ENCODE assay signal across 11 cellular contexts in the genomic region with DNA sequence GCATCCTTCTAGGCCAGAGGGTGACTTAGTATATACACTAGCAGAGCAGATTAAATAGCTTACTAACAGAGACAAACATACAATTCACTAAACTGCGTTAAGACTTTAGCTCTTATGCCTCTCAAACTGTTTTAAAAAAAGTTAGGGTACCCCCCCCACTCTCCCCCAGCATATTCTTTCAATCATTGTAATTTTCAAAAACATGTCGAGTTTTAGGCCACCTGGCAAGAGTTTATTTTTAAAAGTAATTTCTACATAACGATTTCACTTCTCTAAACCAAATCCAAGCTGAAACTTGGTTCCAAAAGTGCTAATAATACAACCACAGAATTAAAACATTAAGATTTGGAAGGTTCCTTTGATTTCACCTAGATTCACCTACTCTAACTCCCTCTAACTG.
DNase-seq lines count a peak whose midpoint lies in the region; ATAC-seq and TF ChIP-seq lines count a peak whose summit lies in the region.
"Had no signal": no experiment of that assay in that cellular context is flagged by ENCODE, and none has a peak within 500 bp of the region (broad histone marks: within the 10 kb centered on the region; RNA-seq: fewer than 3 reads in every experiment).

No MANE protein-coding gene starts in this region.

- H3K79me2 ChIP-seq in PC-3 (ENCODE audit: low read length): peaks cover 100% of the 10 kb centered on the region

- no peaks in the 10 kb centered on the region for H3K9me2 ChIP-seq in PC-3 (replicated peaks; ENCODE audit: low read length)

- ATAC-seq in PC-3 (no peak), gastroesophageal sphincter (no peak), HG03159 (IDR thresholded peaks at IDR 0.05; ENCODE audit: unreplicated experiment) (no peak)

- peaks cover 48% of the 10 kb centered on the region for H3K4me1 Mint-ChIP-seq in activated CD4-positive, alpha-beta T cell treated with anti-CD3 and anti-CD28 coated beads, Interleukin-2, amount 10 ng/mL, durations not matched to agents 24 days and 14 days

- POLR2A ChIA-PET in PC-3 (lab: Charles Lee; ENCODE audit: unreplicated experiment): interaction anchor here (0.7 kb wide), 1 partner anchor 537 kb away, joined by 6 read pairs; no protein-coding TSS in a partner anchor

- H3K4me1 ChIP-seq in PC-3 (ENCODE audit: insufficient read depth, low read length): peaks cover 50% of the 10 kb centered on the region
- H3K4me1 ChIP-seq in gastroesophageal sphincter: peaks cover 18 to 82% (median 24%) of the 10 kb centered on the region in 3 donors
- no peaks in the 10 kb centered on the region for H3K4me1 ChIP-seq in stomach smooth muscle (ENCODE audit: control insufficient read depth, insufficient read depth, low read length)

- no peak for DNase-seq in activated CD4-positive, alpha-beta T cell treated with anti-CD3 and anti-CD28 coated beads, Interleukin-2, amount 10 ng/mL, durations not matched to agents 24 days and 14 days
- DNase-seq in activated CD4-positive, alpha-beta T cell treated with anti-CD3 and anti-CD28 coated beads, Interleukin-2, amount 50 U/mL, for 1 hour: no peak
- DNase-seq in PC-3: no peak
- no peak for DNase-seq in middle frontal gyrus (ENCODE audit: extremely low spot score, low spot score)
- no peak for DNase-seq in NCI-H2081 treated with DMSO at 0.1 percent for 48 hours (lab: John Stamatoyannopoulos, UW)
- DNase-seq: kidney, OCI-M1, small intestine had no signal

- H3K36me3 ChIP-seq in PC-3 (ENCODE audit: low read depth, low read length) (peaks cover 40% of the 10 kb centered on the region), gastroesophageal sphincter (no peaks in the 10 kb centered on the region), stomach smooth muscle (ENCODE audit: control insufficient read depth in 2 of 2, insufficient read depth in 2 of 2, low read length in 2 of 2) (peaks cover 0 to 6% of the 10 kb centered on the region in 2 donors)

- TF ChIP-seq CTCF in PC-3 (conservative IDR thresholded peaks at IDR 0.05; ENCODE audit: low read depth, low read length) (no peak), gastroesophageal sphincter (IDR thresholded peaks at IDR 0.05) (no peak)

- no peak overlapping the region for H3K9ac ChIP-seq in PC-3 (ENCODE audit: low read length)
- H3K9ac ChIP-seq in stomach smooth muscle (ENCODE audit: low read length in 2 of 2): no peak overlapping the region

- BruUV-seq in PC-3 (replicated peaks; lab: Mats Ljungman, UMichigan): no TSS peak

- H3K27me3 Mint-ChIP-seq in activated CD4-positive, alpha-beta T cell treated with anti-CD3 and anti-CD28 coated beads, Interleukin-2, amount 10 ng/mL, durations not matched to agents 24 days and 14 days: no peaks in the 10 kb centered on the region

- peaks cover 41% of the 10 kb centered on the region for H3K36me3 Mint-ChIP-seq in activated CD4-positive, alpha-beta T cell treated with anti-CD3 and anti-CD28 coated beads, Interleukin-2, amount 10 ng/mL, durations not matched to agents 24 days and 14 days (ENCODE audit: low read depth)

- peak overlapping the region; percentile 52 for H3K4me3 Mint-ChIP-seq in activated CD4-positive, alpha-beta T cell treated with anti-CD3 and anti-CD28 coated beads, Interleukin-2, amount 10 ng/mL, durations not matched to agents 24 days and 14 days

- no peak overlapping the region for H3K27ac Mint-ChIP-seq in activated CD4-positive, alpha-beta T cell treated with anti-CD3 and anti-CD28 coated beads, Interleukin-2, amount 10 ng/mL, durations not matched to agents 24 days and 14 days

- H3F3A ChIP-seq in PC-3 (ENCODE audit: low read length, unreplicated experiment): peaks cover 23% of the 10 kb centered on the region

- no peak for TF ChIP-seq EP300 in gastroesophageal sphincter (IDR thresholded peaks at IDR 0.05)

- no peak overlapping the region for H3K4me3 ChIP-seq in PC-3 (ENCODE audit: low read length)
- no peak overlapping the region for H3K4me3 ChIP-seq in gastroesophageal sphincter
- peak overlapping the region in 1 of 2 donors; percentile 4 for H3K4me3 ChIP-seq in stomach smooth muscle (ENCODE audit: low read length in 2 of 2)

- 24 to 44% methylated on average over 3 of the region's 3 CpGs for WGBS in gastroesophageal sphincter (ENCODE audit: low coverage in 1 of 2), 2 donors

- H3K27ac ChIP-seq in PC-3 (ENCODE audit: low read length): no peak overlapping the region
- peak overlapping the region; percentile 57 to 84 (median 67) for H3K27ac ChIP-seq in gastroesophageal sphincter
- H3K27ac ChIP-seq in stomach smooth muscle (ENCODE audit: low read length): peak overlapping the region; percentile 31

- H3K27me3 ChIP-seq in PC-3 (ENCODE audit: low read length) (no peaks in the 10 kb centered on the region), gastroesophageal sphincter (no peaks in the 10 kb centered on the region), stomach smooth muscle (ENCODE audit: control insufficient read depth in 1 of 2, insufficient read depth in 2 of 2, low read length in 2 of 2) (no peaks in the 10 kb centered on the region)

- H2AFZ ChIP-seq in PC-3 (ENCODE audit: low read length): no peak overlapping the region

- intact Hi-C loops in activated CD4-positive, alpha-beta T cell treated with anti-CD3 and anti-CD28 coated beads, Interleukin-2, amount 10 ng/mL, durations not matched to agents 24 days and 14 days (cut with micrococcal nuclease): loop anchor here (10.0 kb wide), 2 partner anchors 1208 to 1278 kb away; no protein-coding TSS in a partner anchor
- intact Hi-C loops in PC-3 (cut with micrococcal nuclease): loop anchor here (10.0 kb wide), 1 partner anchor 998 kb away; a partner anchor contains a TSS

- no peak for TF ChIP-seq POLR2A in gastroesophageal sphincter (IDR thresholded peaks at IDR 0.05)

- H3K9me3 ChIP-seq in PC-3 (ENCODE audit: low read length): no peaks in the 10 kb centered on the region
- no peaks in the 10 kb centered on the region for H3K9me3 ChIP-seq in gastroesophageal sphincter
- no peaks in the 10 kb centered on the region for H3K9me3 ChIP-seq in stomach smooth muscle (ENCODE audit: control insufficient read depth in 2 of 2, low read length in 2 of 2)

- peak overlapping the region; percentile 1; the same call in 1 of the 2 replicates for H3K4me2 ChIP-seq in PC-3 (ENCODE audit: low read length)

- peaks cover 64% of the 10 kb centered on the region for H4K20me1 ChIP-seq in PC-3 (ENCODE audit: low read length)

- CTCF ChIA-PET in PC-3 (lab: Charles Lee): interaction anchor here (0.6 to 1.0 kb wide), 2 partner anchors 96 to 444 kb away, joined by 3 read pairs; no protein-coding TSS in a partner anchor

- peaks cover 3% of the 10 kb centered on the region for H3K9me3 Mint-ChIP-seq in activated CD4-positive, alpha-beta T cell treated with anti-CD3 and anti-CD28 coated beads, Interleukin-2, amount 10 ng/mL, durations not matched to agents 24 days and 14 days
